Comparison of ENCODE assay signal across 1 cellular context in genomic region chr4:106809083-106809482, GRCh38.
TF ChIP-seq lines count a peak whose summit lies in the region.

No MANE protein-coding gene starts in this region.

TF ChIP-seq in IMR-90, 13 proteins besides CTCF, POLR2A, EP300 and RAD21 (continued from another document):
- TF ChIP-seq USF2 (IDR thresholded peaks at IDR 0.05; ENCODE audit: low read depth, low read length) = no peak
- TF ChIP-seq NFE2L2 (IDR thresholded peaks at IDR 0.05; ENCODE audit: low read depth, low read length) = no peak
- TF ChIP-seq MAZ (IDR thresholded peaks at IDR 0.05; ENCODE audit: borderline replicate concordance, low read depth, low read length) = no peak
- no peak for TF ChIP-seq CHD1 (IDR thresholded peaks at IDR 0.05; ENCODE audit: low read depth, low read length)
- no peak for TF ChIP-seq SMC3 (IDR thresholded peaks at IDR 0.05; ENCODE audit: low read depth, low read length)
- no peak for TF ChIP-seq CEBPB (IDR thresholded peaks at IDR 0.05; ENCODE audit: low read depth, low read length)
- TF ChIP-seq MXI1 (IDR thresholded peaks at IDR 0.05; ENCODE audit: borderline replicate concordance, low read depth, low read length) = no peak
